Comparison of ENCODE assay signal across 12 cellular contexts in the genomic region with DNA sequence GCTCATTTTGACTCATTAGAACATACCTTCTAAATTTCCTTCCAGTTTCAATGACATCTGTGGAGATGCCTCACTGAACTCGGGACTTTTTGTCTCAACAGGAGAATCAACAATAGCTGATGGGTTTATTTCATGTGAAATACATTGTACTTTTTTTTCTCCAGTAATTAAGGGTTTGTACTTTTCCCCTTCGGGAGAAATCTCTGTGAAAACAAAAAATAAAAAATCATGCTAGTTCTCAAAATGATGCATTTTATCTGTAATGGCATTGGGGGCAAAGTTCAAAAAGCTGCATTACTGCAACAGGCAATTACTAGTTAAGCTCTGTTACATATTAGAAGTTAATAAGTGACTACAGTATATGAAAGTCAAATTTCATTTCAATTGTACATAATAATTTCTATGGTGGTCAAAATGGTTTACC.
DNase-seq lines count a peak whose midpoint lies in the region; ATAC-seq and TF ChIP-seq lines count a peak whose summit lies in the region.
"Had no signal": no experiment of that assay in that cellular context is flagged by ENCODE, and none has a peak within 500 bp of the region (broad histone marks: within the 10 kb centered on the region; RNA-seq: fewer than 3 reads in every experiment).

No MANE protein-coding gene starts in this region.

- DNase-seq in germinal center (ENCODE audit: low spot score) (peak; percentile 38), H7 (no peak), sigmoid colon (no peak), head of caudate nucleus (no peak)
- DNase-seq in stimulated activated naive CD4-positive, alpha-beta T cell treated with Interleukin-2 at 50 U/mL for 16 hours (lab: John Stamatoyannopoulos, UW) = no peak
- DNase-seq: NCI-H1105; stimulated activated CD4-positive, alpha-beta T cell treated with anti-CD3 and anti-CD28 coated beads, Interleukin-2, amount 100 ng/mL, for 48 hours had no signal

- no peak for TF ChIP-seq EP300 in sigmoid colon (IDR thresholded peaks at IDR 0.05)

- H3K4me3 ChIP-seq in H7 (ENCODE audit: insufficient read depth, low read depth, low read length) (no peak overlapping the region), sigmoid colon (no peak overlapping the region)
- H3K4me3 ChIP-seq: BLaER1 had no signal

- H3K4me1 ChIP-seq in sigmoid colon = peaks cover 0 to 21% (median 4%) of the 10 kb centered on the region in 4 donors
- H3K4me1 ChIP-seq: BLaER1 had no signal

- H3K9me3 ChIP-seq in sigmoid colon = no peaks in the 10 kb centered on the region

- H3K27me3 ChIP-seq in H7 (ENCODE audit: control insufficient read depth, insufficient read depth, low read length) (no peaks in the 10 kb centered on the region), sigmoid colon (no peaks in the 10 kb centered on the region)
- H3K27me3 ChIP-seq: BLaER1 had no signal

- no peak for TF ChIP-seq POLR2A in sigmoid colon (IDR thresholded peaks at IDR 0.05)

- H3K36me3 ChIP-seq in H7 (replicated peaks; ENCODE audit: control insufficient read depth, insufficient read depth, low read length) (no peaks in the 10 kb centered on the region), sigmoid colon (peaks cover 0 to 7% (median 0%) of the 10 kb centered on the region in 4 donors)

- H3K27ac ChIP-seq in sigmoid colon = no peak overlapping the region
- H3K27ac ChIP-seq: BLaER1 had no signal

- WGBS in sigmoid colon, 2 donors = 25 to 74% methylated on average over 2 of the region's 2 CpGs

- TF ChIP-seq CTCF in sigmoid colon (IDR thresholded peaks at IDR 0.05) = no peak

- peak; percentile 38 for ATAC-seq in GM18508 (IDR thresholded peaks at IDR 0.05; ENCODE audit: insufficient read depth, unreplicated experiment)
- ATAC-seq in GM21447 (IDR thresholded peaks at IDR 0.05; ENCODE audit: unreplicated experiment) = peak; percentile 53
- peak; percentile 39 for ATAC-seq in HG03066 (IDR thresholded peaks at IDR 0.05; ENCODE audit: low read depth, unreplicated experiment)
- ATAC-seq: esophagus mucosa had no signal

- intact Hi-C loops in sigmoid colon (cut with DNase I) (no loop called here), head of caudate nucleus (cut with DNase I) (no loop called here)
